ENCODE assay signal across 1 cellular context in the genomic region with DNA sequence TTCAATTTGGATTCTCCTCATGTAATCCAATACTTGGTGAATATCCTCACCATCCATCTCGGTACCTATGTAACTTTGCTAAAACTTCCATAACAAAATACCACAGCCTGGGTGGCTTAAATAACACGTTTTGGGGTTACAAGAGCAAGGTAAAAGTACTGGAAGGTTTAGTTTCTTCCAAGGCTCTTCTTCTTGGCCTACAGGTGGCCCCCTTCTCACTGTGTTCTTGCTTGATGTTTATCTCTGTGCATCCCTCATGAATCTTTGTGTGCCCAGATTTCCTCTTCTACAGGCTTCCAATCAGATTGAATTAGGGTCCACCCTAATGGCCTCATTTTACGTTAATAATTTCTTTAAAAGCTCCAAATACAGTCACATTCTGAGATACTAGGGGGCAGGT.
TF ChIP-seq lines count a peak whose summit lies in the region.

No MANE protein-coding gene starts in this region.

TF ChIP-seq in HepG2, 621 proteins besides CTCF, POLR2A, EP300 and RAD21:
- no peak for TF ChIP-seq ZSCAN22 (CRISPR knock-in tag; IDR thresholded peaks at IDR 0.05)
- no peak for TF ChIP-seq FLYWCH1 (CRISPR knock-in tag; IDR thresholded peaks at IDR 0.05)
- no peak for TF ChIP-seq ZNF570 (CRISPR knock-in tag; IDR thresholded peaks at IDR 0.05; ENCODE audit: borderline replicate concordance)
- TF ChIP-seq THAP11 (CRISPR knock-in tag; IDR thresholded peaks at IDR 0.05): no peak
- no peak for TF ChIP-seq ADNP (CRISPR knock-in tag; IDR thresholded peaks at IDR 0.05)
- no peak for TF ChIP-seq ZNF704 (CRISPR knock-in tag; IDR thresholded peaks at IDR 0.05; ENCODE audit: borderline replicate concordance)
- TF ChIP-seq MTERF4 (CRISPR knock-in tag; IDR thresholded peaks at IDR 0.05): no peak
TF ChIP-seq in HepG2: peak in this region for 0.
